ENCODE assay signal across 1 cellular context in the genomic region with DNA sequence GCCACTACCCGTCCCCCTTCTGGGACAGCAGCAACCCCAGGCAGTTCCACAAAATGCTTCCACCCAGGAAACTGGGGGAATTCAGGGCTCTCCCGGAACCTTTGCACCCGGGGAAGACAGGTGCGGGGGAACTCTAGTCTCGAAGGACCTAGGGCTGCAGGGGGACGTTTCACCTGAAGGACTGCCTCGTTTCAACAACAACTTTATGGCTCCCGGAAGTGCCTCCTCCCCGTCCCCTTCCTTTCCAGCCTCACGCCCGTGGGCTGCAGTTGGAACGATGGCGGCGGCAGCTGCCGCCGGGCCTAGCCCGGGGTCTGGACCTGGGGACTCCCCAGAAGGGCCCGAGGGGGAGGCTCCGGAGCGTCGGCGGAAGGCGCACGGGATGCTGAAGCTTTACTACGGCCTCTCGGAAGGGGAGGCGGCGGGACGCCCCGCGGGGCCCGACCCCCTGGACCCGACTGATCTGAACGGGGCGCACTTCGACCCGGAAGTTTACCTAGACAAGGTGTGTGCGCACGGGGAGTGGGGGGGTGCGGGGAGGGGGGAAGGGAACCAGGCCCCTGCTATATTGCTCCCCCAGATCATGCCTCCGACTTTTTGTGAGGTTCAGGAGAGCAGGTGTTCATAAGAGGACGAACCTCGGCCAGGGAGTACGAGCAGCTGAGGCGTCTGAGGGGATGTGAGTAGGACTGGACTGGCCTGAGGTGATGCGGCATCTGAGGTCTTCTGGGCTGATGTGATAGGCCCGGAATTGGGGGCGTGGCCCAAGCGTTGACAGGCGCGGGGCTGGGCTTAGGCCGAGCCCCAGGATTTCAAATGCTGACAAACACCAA.
TF ChIP-seq lines count a peak whose summit lies in the region.

A gene (plus strand): TSS at position 241 of the 833 bp plus-strand sequence. CDS start 37 bp downstream, at position 278.

TF ChIP-seq in K562, 482 proteins besides CTCF, POLR2A, EP300 and RAD21 (continued from another document and continues in another):
- TF ChIP-seq SMARCE1 (IDR thresholded peaks at IDR 0.05) (no peak), COPS2 (conservative IDR thresholded peaks at IDR 0.05) (no peak), RBM25 (IDR thresholded peaks at IDR 0.05; ENCODE audit: low read depth, low read length, severe bottlenecking) (no peak), SIX5 (IDR thresholded peaks at IDR 0.05; ENCODE audit: borderline replicate concordance in 1 of 2, insufficient read depth in 1 of 2, low read depth in 1 of 2, low read length in 2 of 2) (peak; percentile 94 to 99), ZNF184 (CRISPR knock-in tag; IDR thresholded peaks at IDR 0.05) (no peak), SRF (CRISPR knock-in tag; IDR thresholded peaks at IDR 0.05) (0 out of 4 replicates have a peak, but pooled peaks of 1 of the 2 experiments have one; percentile 43), FOXJ2 (tag; IDR thresholded peaks at IDR 0.05) (peak; percentile 54; the same call in 1 of the 2 replicates), TSC22D4 (tag; IDR thresholded peaks at IDR 0.05) (no peak), WHSC1 (IDR thresholded peaks at IDR 0.05; ENCODE audit: low read length) (no peak), SETDB1 (IDR thresholded peaks at IDR 0.05; ENCODE audit: low read length) (peak; percentile 30), ASH1L (IDR thresholded peaks at IDR 0.05; ENCODE audit: borderline replicate concordance, low read depth, partially characterized antibody) (peak; percentile 34), POLR2AphosphoS5 (IDR thresholded peaks at IDR 0.05; ENCODE audit: control insufficient read depth, insufficient read depth, low read depth, low read length) (peak; percentile 87), NFIC (IDR thresholded peaks at IDR 0.05) (peak; percentile 74), YY1 (IDR thresholded peaks at IDR 0.05; ENCODE audit: borderline replicate concordance in 1 of 3, control insufficient read depth in 1 of 3, extremely low read depth in 1 of 3, insufficient read depth in 3 of 3, insufficient read length in 1 of 3, insufficient replicate concordance in 2 of 3, low read depth in 1 of 3, low read length in 2 of 3) (peak; percentile 52 to 93 (median 87)), U2AF1 (optimal IDR thresholded peaks at IDR 0.05; ENCODE audit: low read depth, low read length) (no peak), ZSCAN29 (IDR thresholded peaks at IDR 0.05) (no peak), SIN3A (IDR thresholded peaks at IDR 0.05; ENCODE audit: borderline replicate concordance in 2 of 2, control insufficient read depth in 1 of 2, low read depth in 2 of 2, low read length in 2 of 2) (peak; percentile 87 to 95; a peak in 3 of 4 replicates), ZKSCAN1 (IDR thresholded peaks at IDR 0.05; ENCODE audit: low read depth, low read length) (peak; percentile 98), NCOA2 (IDR thresholded peaks at IDR 0.05; ENCODE audit: partially characterized antibody in 2 of 2) (no peak), ZNF165 (CRISPR knock-in tag; IDR thresholded peaks at IDR 0.05; ENCODE audit: borderline replicate concordance) (no peak), ZNF140 (CRISPR knock-in tag; IDR thresholded peaks at IDR 0.05) (no peak), KDM2B (CRISPR knock-in tag; IDR thresholded peaks at IDR 0.05) (peak; percentile 50; the same call in 1 of the 2 replicates), ZFP30 (CRISPR knock-in tag; IDR thresholded peaks at IDR 0.05; ENCODE audit: borderline replicate concordance) (no peak), PHB (CRISPR knock-in tag; IDR thresholded peaks at IDR 0.05) (no peak), KLF13 (tag; IDR thresholded peaks at IDR 0.05; ENCODE audit: borderline replicate concordance, low read depth) (peak; percentile 75), GATA2 (CRISPR knock-in tag; IDR thresholded peaks at IDR 0.05) (no peak), KAT2B (IDR thresholded peaks at IDR 0.05; ENCODE audit: low read depth, low read length) (no peak), ZNF134 (CRISPR knock-in tag; conservative IDR thresholded peaks at IDR 0.05) (no peak), RFX5 (IDR thresholded peaks at IDR 0.05; ENCODE audit: low read depth, low read length) (no peak), MXI1 (IDR thresholded peaks at IDR 0.05; ENCODE audit: low read depth, low read length) (peak; percentile 79), ZNF121 (CRISPR knock-in tag; conservative IDR thresholded peaks at IDR 0.05) (no peak), BRCA1 (IDR thresholded peaks at IDR 0.05) (no peak), BRCA1 (CRISPR knock-in tag; IDR thresholded peaks at IDR 0.05) (no peak)
- TF ChIP-seq, protein P1, sequence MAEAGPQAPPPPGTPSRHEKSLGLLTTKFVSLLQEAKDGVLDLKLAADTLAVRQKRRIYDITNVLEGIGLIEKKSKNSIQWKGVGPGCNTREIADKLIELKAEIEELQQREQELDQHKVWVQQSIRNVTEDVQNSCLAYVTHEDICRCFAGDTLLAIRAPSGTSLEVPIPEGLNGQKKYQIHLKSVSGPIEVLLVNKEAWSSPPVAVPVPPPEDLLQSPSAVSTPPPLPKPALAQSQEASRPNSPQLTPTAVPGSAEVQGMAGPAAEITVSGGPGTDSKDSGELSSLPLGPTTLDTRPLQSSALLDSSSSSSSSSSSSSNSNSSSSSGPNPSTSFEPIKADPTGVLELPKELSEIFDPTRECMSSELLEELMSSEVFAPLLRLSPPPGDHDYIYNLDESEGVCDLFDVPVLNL (CRISPR knock-in tag; IDR thresholded peaks at IDR 0.05; ENCODE audit: low read depth) = peak; percentile 55; the same call in 1 of the 2 replicates
- TF ChIP-seq, protein P2, sequence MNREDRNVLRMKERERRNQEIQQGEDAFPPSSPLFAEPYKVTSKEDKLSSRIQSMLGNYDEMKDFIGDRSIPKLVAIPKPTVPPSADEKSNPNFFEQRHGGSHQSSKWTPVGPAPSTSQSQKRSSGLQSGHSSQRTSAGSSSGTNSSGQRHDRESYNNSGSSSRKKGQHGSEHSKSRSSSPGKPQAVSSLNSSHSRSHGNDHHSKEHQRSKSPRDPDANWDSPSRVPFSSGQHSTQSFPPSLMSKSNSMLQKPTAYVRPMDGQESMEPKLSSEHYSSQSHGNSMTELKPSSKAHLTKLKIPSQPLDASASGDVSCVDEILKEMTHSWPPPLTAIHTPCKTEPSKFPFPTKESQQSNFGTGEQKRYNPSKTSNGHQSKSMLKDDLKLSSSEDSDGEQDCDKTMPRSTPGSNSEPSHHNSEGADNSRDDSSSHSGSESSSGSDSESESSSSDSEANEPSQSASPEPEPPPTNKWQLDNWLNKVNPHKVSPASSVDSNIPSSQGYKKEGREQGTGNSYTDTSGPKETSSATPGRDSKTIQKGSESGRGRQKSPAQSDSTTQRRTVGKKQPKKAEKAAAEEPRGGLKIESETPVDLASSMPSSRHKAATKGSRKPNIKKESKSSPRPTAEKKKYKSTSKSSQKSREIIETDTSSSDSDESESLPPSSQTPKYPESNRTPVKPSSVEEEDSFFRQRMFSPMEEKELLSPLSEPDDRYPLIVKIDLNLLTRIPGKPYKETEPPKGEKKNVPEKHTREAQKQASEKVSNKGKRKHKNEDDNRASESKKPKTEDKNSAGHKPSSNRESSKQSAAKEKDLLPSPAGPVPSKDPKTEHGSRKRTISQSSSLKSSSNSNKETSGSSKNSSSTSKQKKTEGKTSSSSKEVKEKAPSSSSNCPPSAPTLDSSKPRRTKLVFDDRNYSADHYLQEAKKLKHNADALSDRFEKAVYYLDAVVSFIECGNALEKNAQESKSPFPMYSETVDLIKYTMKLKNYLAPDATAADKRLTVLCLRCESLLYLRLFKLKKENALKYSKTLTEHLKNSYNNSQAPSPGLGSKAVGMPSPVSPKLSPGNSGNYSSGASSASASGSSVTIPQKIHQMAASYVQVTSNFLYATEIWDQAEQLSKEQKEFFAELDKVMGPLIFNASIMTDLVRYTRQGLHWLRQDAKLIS (CRISPR knock-in tag; IDR thresholded peaks at IDR 0.05) = no peak
- TF ChIP-seq, protein P3, sequence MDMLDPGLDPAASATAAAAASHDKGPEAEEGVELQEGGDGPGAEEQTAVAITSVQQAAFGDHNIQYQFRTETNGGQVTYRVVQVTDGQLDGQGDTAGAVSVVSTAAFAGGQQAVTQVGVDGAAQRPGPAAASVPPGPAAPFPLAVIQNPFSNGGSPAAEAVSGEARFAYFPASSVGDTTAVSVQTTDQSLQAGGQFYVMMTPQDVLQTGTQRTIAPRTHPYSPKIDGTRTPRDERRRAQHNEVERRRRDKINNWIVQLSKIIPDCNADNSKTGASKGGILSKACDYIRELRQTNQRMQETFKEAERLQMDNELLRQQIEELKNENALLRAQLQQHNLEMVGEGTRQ (CRISPR knock-in tag; IDR thresholded peaks at IDR 0.05) = no peak
- TF ChIP-seq, protein P4, sequence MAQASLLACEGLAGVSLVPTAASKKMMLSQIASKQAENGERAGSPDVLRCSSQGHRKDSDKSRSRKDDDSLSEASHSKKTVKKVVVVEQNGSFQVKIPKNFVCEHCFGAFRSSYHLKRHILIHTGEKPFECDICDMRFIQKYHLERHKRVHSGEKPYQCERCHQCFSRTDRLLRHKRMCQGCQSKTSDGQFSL (CRISPR knock-in tag; IDR thresholded peaks at IDR 0.05) = peak; percentile 80
- TF ChIP-seq, protein P4 (tag; IDR thresholded peaks at IDR 0.05) = peak in 1 of 2 experiments; percentile 89; a peak in 2 of 4 replicates
- TF ChIP-seq, protein P5, sequence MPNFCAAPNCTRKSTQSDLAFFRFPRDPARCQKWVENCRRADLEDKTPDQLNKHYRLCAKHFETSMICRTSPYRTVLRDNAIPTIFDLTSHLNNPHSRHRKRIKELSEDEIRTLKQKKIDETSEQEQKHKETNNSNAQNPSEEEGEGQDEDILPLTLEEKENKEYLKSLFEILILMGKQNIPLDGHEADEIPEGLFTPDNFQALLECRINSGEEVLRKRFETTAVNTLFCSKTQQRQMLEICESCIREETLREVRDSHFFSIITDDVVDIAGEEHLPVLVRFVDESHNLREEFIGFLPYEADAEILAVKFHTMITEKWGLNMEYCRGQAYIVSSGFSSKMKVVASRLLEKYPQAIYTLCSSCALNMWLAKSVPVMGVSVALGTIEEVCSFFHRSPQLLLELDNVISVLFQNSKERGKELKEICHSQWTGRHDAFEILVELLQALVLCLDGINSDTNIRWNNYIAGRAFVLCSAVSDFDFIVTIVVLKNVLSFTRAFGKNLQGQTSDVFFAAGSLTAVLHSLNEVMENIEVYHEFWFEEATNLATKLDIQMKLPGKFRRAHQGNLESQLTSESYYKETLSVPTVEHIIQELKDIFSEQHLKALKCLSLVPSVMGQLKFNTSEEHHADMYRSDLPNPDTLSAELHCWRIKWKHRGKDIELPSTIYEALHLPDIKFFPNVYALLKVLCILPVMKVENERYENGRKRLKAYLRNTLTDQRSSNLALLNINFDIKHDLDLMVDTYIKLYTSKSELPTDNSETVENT (CRISPR knock-in tag; IDR thresholded peaks at IDR 0.05) = peak; percentile 60; the same call in 1 of the 2 replicates
- TF ChIP-seq, protein P6, sequence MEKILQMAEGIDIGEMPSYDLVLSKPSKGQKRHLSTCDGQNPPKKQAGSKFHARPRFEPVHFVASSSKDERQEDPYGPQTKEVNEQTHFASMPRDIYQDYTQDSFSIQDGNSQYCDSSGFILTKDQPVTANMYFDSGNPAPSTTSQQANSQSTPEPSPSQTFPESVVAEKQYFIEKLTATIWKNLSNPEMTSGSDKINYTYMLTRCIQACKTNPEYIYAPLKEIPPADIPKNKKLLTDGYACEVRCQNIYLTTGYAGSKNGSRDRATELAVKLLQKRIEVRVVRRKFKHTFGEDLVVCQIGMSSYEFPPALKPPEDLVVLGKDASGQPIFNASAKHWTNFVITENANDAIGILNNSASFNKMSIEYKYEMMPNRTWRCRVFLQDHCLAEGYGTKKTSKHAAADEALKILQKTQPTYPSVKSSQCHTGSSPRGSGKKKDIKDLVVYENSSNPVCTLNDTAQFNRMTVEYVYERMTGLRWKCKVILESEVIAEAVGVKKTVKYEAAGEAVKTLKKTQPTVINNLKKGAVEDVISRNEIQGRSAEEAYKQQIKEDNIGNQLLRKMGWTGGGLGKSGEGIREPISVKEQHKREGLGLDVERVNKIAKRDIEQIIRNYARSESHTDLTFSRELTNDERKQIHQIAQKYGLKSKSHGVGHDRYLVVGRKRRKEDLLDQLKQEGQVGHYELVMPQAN (IDR thresholded peaks at IDR 0.05; ENCODE audit: borderline replicate concordance) = peak; percentile 76; the same call in 1 of the 2 replicates
- TF ChIP-seq, protein P7, sequence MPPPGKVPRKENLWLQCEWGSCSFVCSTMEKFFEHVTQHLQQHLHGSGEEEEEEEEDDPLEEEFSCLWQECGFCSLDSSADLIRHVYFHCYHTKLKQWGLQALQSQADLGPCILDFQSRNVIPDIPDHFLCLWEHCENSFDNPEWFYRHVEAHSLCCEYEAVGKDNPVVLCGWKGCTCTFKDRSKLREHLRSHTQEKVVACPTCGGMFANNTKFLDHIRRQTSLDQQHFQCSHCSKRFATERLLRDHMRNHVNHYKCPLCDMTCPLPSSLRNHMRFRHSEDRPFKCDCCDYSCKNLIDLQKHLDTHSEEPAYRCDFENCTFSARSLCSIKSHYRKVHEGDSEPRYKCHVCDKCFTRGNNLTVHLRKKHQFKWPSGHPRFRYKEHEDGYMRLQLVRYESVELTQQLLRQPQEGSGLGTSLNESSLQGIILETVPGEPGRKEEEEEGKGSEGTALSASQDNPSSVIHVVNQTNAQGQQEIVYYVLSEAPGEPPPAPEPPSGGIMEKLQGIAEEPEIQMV (tag; conservative IDR thresholded peaks at IDR 0.05; ENCODE audit: low read depth) = no peak; the same call in 1 of the 2 replicates
- TF ChIP-seq, protein P8, sequence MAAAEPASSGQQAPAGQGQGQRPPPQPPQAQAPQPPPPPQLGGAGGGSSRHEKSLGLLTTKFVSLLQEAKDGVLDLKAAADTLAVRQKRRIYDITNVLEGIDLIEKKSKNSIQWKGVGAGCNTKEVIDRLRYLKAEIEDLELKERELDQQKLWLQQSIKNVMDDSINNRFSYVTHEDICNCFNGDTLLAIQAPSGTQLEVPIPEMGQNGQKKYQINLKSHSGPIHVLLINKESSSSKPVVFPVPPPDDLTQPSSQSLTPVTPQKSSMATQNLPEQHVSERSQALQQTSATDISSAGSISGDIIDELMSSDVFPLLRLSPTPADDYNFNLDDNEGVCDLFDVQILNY (CRISPR knock-in tag; IDR thresholded peaks at IDR 0.05) = no peak
- TF ChIP-seq, protein P9, sequence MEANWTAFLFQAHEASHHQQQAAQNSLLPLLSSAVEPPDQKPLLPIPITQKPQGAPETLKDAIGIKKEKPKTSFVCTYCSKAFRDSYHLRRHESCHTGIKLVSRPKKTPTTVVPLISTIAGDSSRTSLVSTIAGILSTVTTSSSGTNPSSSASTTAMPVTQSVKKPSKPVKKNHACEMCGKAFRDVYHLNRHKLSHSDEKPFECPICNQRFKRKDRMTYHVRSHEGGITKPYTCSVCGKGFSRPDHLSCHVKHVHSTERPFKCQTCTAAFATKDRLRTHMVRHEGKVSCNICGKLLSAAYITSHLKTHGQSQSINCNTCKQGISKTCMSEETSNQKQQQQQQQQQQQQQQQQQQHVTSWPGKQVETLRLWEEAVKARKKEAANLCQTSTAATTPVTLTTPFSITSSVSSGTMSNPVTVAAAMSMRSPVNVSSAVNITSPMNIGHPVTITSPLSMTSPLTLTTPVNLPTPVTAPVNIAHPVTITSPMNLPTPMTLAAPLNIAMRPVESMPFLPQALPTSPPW (CRISPR knock-in tag; IDR thresholded peaks at IDR 0.05) = peak; percentile 87
- TF ChIP-seq, protein P10, sequence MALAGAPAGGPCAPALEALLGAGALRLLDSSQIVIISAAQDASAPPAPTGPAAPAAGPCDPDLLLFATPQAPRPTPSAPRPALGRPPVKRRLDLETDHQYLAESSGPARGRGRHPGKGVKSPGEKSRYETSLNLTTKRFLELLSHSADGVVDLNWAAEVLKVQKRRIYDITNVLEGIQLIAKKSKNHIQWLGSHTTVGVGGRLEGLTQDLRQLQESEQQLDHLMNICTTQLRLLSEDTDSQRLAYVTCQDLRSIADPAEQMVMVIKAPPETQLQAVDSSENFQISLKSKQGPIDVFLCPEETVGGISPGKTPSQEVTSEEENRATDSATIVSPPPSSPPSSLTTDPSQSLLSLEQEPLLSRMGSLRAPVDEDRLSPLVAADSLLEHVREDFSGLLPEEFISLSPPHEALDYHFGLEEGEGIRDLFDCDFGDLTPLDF (CRISPR knock-in tag; IDR thresholded peaks at IDR 0.05) = no peak
